8 cellular contexts compared by ENCODE assay signal in the genomic region with DNA sequence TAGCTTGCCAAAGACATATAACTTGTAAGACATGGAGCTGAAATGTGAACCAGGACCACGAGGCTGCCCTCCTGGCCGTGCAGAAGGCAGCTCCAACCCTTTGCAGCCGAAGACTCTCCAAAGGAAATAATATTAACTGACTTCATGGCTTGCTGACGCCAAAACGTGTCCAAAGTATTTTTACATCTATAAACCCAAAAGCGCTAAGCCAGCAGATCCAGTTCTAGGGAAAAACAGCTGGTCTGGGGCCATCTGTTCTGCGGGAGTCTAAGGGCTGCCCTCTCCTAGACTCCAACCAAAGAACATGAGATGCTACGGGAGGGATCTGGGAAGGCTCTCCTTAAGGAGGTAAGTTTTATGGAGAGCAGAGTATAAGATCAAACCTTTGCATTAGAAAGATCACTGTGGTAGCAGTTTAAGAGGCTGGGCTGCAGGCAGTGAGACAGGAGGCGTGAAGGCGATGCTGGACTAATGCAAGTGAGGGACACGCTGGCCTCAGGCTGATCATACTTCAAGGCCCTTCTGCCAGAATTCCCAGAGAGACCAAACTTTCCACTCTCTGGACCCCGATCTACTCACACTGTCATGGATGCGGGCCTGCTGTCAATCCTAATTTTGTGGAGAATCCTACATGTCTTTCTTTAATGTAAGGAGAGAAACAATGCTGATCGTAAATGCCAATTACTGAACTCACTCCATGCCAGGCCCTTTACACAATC. TPM values are rescaled to one million over a fixed set of nuclear protein-coding genes. Genes with fewer than 3 reads are reported as not detected.
DNase-seq lines count a peak whose midpoint lies in the region; ATAC-seq, FAIRE-seq and TF ChIP-seq lines count a peak whose summit lies in the region.

No MANE protein-coding gene starts in this region.

- H3K79me2 ChIP-seq in H9 (ENCODE audit: insufficient read depth, low read length) = no peaks in the 10 kb centered on the region

- H2BK120ac ChIP-seq in H9 (ENCODE audit: low read depth, low read length, poor library complexity, severe bottlenecking) = no peak overlapping the region

- no peaks in the 10 kb centered on the region for H3K27me3 Mint-ChIP-seq in H9 (ENCODE audit: low read depth)
- no peaks in the 10 kb centered on the region for H3K27me3 Mint-ChIP-seq in WTC11 (ENCODE audit: low read depth)

- no peak overlapping the region for H4K5ac ChIP-seq in H9 (ENCODE audit: insufficient read length, low read depth, low read length)

- H3K4me1 Mint-ChIP-seq in H9 = peaks cover 21 to 29% of the 10 kb centered on the region in 2 experiments
- H3K4me1 Mint-ChIP-seq in WTC11 = peaks cover 23% of the 10 kb centered on the region

- H2BK15ac ChIP-seq in H9 (ENCODE audit: low read depth, low read length) = no peak overlapping the region

- H3K18ac ChIP-seq in H9 (ENCODE audit: insufficient read length, low read depth, low read length) = no peak overlapping the region

- no peak for TF ChIP-seq CTCF in H9 (conservative IDR thresholded peaks at IDR 0.05)
- no peak for TF ChIP-seq CTCF in WTC11 (IDR thresholded peaks at IDR 0.05)

- no peak overlapping the region for H2BK12ac ChIP-seq in H9 (ENCODE audit: insufficient read length, low read depth, low read length)

- no peak overlapping the region for H2BK20ac ChIP-seq in H9 (ENCODE audit: low read depth, low read length, poor library complexity, severe bottlenecking)

- H2AK5ac ChIP-seq in H9 (ENCODE audit: insufficient read length, low read length) = no peak overlapping the region

- H3K4me1 ChIP-seq in H9 (ENCODE audit: insufficient read depth, low read length) (peaks cover 7% of the 10 kb centered on the region), right cardiac atrium (ENCODE audit: control insufficient read depth, insufficient read depth, low read length) (peaks cover 10% of the 10 kb centered on the region), small intestine (ENCODE audit: control insufficient read depth in 2 of 2, insufficient read depth in 1 of 2, low read depth in 1 of 2, low read length in 1 of 2) (peaks cover 11 to 14% of the 10 kb centered on the region in 2 donors)

- H4K91ac ChIP-seq in H9 (ENCODE audit: insufficient read length, low read depth, low read length) = no peak overlapping the region

- H3K9ac ChIP-seq in H9 (ENCODE audit: extremely low read depth, insufficient read length, low read length) = peak overlapping the region; percentile 41

- H3K14ac ChIP-seq in H9 (ENCODE audit: insufficient read depth, low read length) = no peak overlapping the region

- intact Hi-C loops in right cardiac atrium (cut with DNase I) = no loop called here

- no peak overlapping the region; a peak in 1 of 7 replicates for H3K27ac Mint-ChIP-seq in H9
- no peak overlapping the region for H3K27ac Mint-ChIP-seq in WTC11

- DNase-seq in H9 (no peak), WTC11 (ENCODE audit: low spot score) (no peak), right cardiac atrium (no peak), small intestine (no peak), NCI-H2196 treated with DMSO at 0.1 percent for 48 hours (lab: John Stamatoyannopoulos, UW; ENCODE audit: unreplicated experiment) (no peak)

- no peak overlapping the region for H4K8ac ChIP-seq in H9 (replicated peaks; ENCODE audit: insufficient read length, low read depth, low read length)

- no peaks in the 10 kb centered on the region for H3K23me2 ChIP-seq in H9 (ENCODE audit: insufficient read length, low read depth, low read length, poor library complexity, severe bottlenecking)

- CTCF ChIA-PET in WTC11 (lab: Charles Lee) = interaction anchor here (1.0 to 5.0 kb wide), 7 partner anchors 10 to 130 kb away, joined by 3 to 42 read pairs (median 6); no protein-coding TSS in a partner anchor

- WGBS in H9 (ENCODE audit: extremely low coverage, insufficient read length, low lambda C conversion rate) = no CpG with 5 or more reads among the region's 14 CpGs
- WGBS in right cardiac atrium = 76% methylated on average over 14 of the region's 14 CpGs
- 72 to 76% (median 74%) methylated on average over 14 of the region's 14 CpGs for WGBS in small intestine, 3 donors

- H3K9me3 ChIP-seq in H9 (ENCODE audit: control insufficient read depth, low read depth, low read length) (no peaks in the 10 kb centered on the region), right cardiac atrium (ENCODE audit: control insufficient read depth, low read length) (no peaks in the 10 kb centered on the region), small intestine (ENCODE audit: control insufficient read depth, low read depth) (no peaks in the 10 kb centered on the region)

- no peak overlapping the region for H2AFZ ChIP-seq in H9 (ENCODE audit: low read length)

- no peak overlapping the region for H3K56ac ChIP-seq in H9 (ENCODE audit: insufficient read length, low read depth, low read length)

- no peak overlapping the region for H2BK5ac ChIP-seq in H9 (ENCODE audit: insufficient read length, low read length)

- H3K79me1 ChIP-seq in H9 (ENCODE audit: insufficient read depth, low read depth, low read length, poor library complexity, severe bottlenecking) = no peaks in the 10 kb centered on the region

- no peak overlapping the region for H3K27ac ChIP-seq in H9 (ENCODE audit: insufficient read length, low read depth, low read length)
- H3K27ac ChIP-seq in right cardiac atrium (ENCODE audit: low read length) = peak overlapping the region; percentile 97
- peak overlapping the region; percentile 69 to 97 for H3K27ac ChIP-seq in small intestine (ENCODE audit: low read depth in 1 of 2, low read length in 1 of 2)

- H3K4me3 ChIP-seq in right cardiac atrium (ENCODE audit: low read length) (peak overlapping the region; percentile 73), small intestine (ENCODE audit: low read depth in 1 of 2, low read length in 2 of 2) (peak overlapping the region; percentile 47 to 65)

- no peak overlapping the region for H3K4ac ChIP-seq in H9 (ENCODE audit: low read depth, low read length)

- no peak overlapping the region for H3T11ph ChIP-seq in H9 (ENCODE audit: low read length)

- H3K4me3 Mint-ChIP-seq in H9 = peak overlapping the region; percentile 83 to 86
- peak overlapping the region; percentile 92 for H3K4me3 Mint-ChIP-seq in WTC11

- H3K36me3 Mint-ChIP-seq in H9 (ENCODE audit: insufficient read depth in 1 of 3, low read depth in 3 of 3) (peaks cover 0 to 4% (median 4%) of the 10 kb centered on the region in 3 experiments; a peak in 2 of 7 replicates), WTC11 (no peaks in the 10 kb centered on the region)

- H3K36me3 ChIP-seq in small intestine (ENCODE audit: control insufficient read depth in 2 of 2, insufficient read depth in 2 of 2, low read length in 2 of 2) = no peaks in the 10 kb centered on the region

- no peak for FAIRE-seq in small intestine (lab: Jason Lieb, UNC)

- peak overlapping the region; percentile 95 for H3K4me2 ChIP-seq in H9 (ENCODE audit: insufficient read depth, insufficient read length, low read length)

- no peaks in the 10 kb centered on the region for H3K9me3 Mint-ChIP-seq in H9
- H3K9me3 Mint-ChIP-seq in WTC11 = no peaks in the 10 kb centered on the region

- POLR2A ChIA-PET in WTC11 (lab: Charles Lee) = interaction anchor here (1.2 to 1.6 kb wide), 4 partner anchors 49 to 102 kb away, joined by 3 to 10 read pairs (median 5); a partner anchor contains a TSS

- no peak for ATAC-seq in WTC11
- ATAC-seq in right cardiac atrium = no peak
- no peak for ATAC-seq in GM18867 (IDR thresholded peaks at IDR 0.05; ENCODE audit: unreplicated experiment)
- no peak for ATAC-seq in GM21390 (IDR thresholded peaks at IDR 0.05; ENCODE audit: unreplicated experiment)
- ATAC-seq in HG03439 (IDR thresholded peaks at IDR 0.05; ENCODE audit: unreplicated experiment) = no peak

- H3K23ac ChIP-seq in H9 (ENCODE audit: insufficient read length, low read depth, low read length) = no peak overlapping the region

- H3K27me3 ChIP-seq in H9 (ENCODE audit: insufficient read depth, low read length) (no peaks in the 10 kb centered on the region), right cardiac atrium (ENCODE audit: control insufficient read depth, insufficient read depth) (no peaks in the 10 kb centered on the region), small intestine (ENCODE audit: control insufficient read depth in 2 of 2, insufficient read depth in 2 of 2, low read length in 2 of 2) (no peaks in the 10 kb centered on the region)

- H4K20me1 ChIP-seq in H9 (ENCODE audit: control insufficient read depth, insufficient read depth, insufficient read length) = no peaks in the 10 kb centered on the region

TF ChIP-seq in WTC11, 78 proteins besides CTCF, POLR2A, EP300 and RAD21:
- TF ChIP-seq RORB (CRISPR knock-in tag; IDR thresholded peaks at IDR 0.05) (no peak), TEAD1 (CRISPR knock-in tag; IDR thresholded peaks at IDR 0.05) (no peak), GABPB1 (CRISPR knock-in tag; IDR thresholded peaks at IDR 0.05) (no peak), ZNF121 (CRISPR knock-in tag; IDR thresholded peaks at IDR 0.05) (no peak), NR2C2 (CRISPR knock-in tag; IDR thresholded peaks at IDR 0.05) (no peak)
- TF ChIP-seq, protein P1, sequence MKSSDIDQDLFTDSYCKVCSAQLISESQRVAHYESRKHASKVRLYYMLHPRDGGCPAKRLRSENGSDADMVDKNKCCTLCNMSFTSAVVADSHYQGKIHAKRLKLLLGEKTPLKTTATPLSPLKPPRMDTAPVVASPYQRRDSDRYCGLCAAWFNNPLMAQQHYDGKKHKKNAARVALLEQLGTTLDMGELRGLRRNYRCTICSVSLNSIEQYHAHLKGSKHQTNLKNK (CRISPR knock-in tag; IDR thresholded peaks at IDR 0.05) = no peak

RNA-seq across cellular contexts. Expression of a gene that starts 1.2 kb away (rescaled TPM):
- total RNA-seq in H9 (2021) (6.2 and 7.2 TPM in 2 replicates), WTC11 (2021) (8.2 to 10.9 TPM (median 10.0 TPM) in 3 replicates), right cardiac atrium (10 to 100 TPM; 12.0 to 16.8 (median 13.1) TPM)
- polyA plus RNA-seq in right cardiac atrium (13.3 TPM), small intestine (10 to 100 TPM; 20.1 to 27.2 (median 25.4) TPM)

RNA-seq across cellular contexts. Expression of a gene that starts 1.4 kb away (rescaled TPM):
- total RNA-seq in H9 (2021) = 0.68 and 1.0 TPM in 2 replicates
- 0.74 to 1.6 TPM (median 0.78 TPM) in 3 replicates for total RNA-seq in WTC11 (2021)
- total RNA-seq in right cardiac atrium = 1 to 10 TPM in 2 of 4 donors, under 1 TPM in 2; 0.39 to 1.2 (median 0.84) TPM
- 0.91 TPM for polyA plus RNA-seq in right cardiac atrium
- 1 to 10 TPM; 2.7 to 6.5 (median 4.2) TPM for polyA plus RNA-seq in small intestine

RNA-seq across cellular contexts. Expression of a gene that starts 57.9 kb away (rescaled TPM):
- total RNA-seq in H9 (2021) (not detected in 2 replicates), WTC11 (2021) (not detected in 3 replicates), right cardiac atrium (not detected)
- polyA plus RNA-seq in right cardiac atrium (not detected), small intestine (not detected)
